21 cellular contexts compared by ENCODE assay signal in genomic region chr10:49486009-49486408, GRCh38.
"Had no signal": no experiment of that assay in that cellular context is flagged by ENCODE, and none has a peak within 500 bp of the region (broad histone marks: within the 10 kb centered on the region; RNA-seq: fewer than 3 reads in every experiment).

No MANE protein-coding gene starts in this region.

- H3K4me3 Mint-ChIP-seq: nephron had no signal

- H3K27ac ChIP-seq: coronary artery, hepatocyte, neutrophil, ovary, right atrium auricular region, sigmoid colon, skin epidermis, tibial artery, upper lobe of left lung, uterus had no signal

- H3K4me3 ChIP-seq: coronary artery, hepatocyte, lung, mucosa of descending colon, ovary, right atrium auricular region, sigmoid colon, skin epidermis, tibial artery, upper lobe of left lung, uterus had no signal

- H3K4me1 ChIP-seq: right atrium auricular region, sigmoid colon, upper lobe of left lung, uterus had no signal

- H2AFZ ChIP-seq: hepatocyte had no signal

- H3K27ac Mint-ChIP-seq: nephron had no signal

- H3K79me2 ChIP-seq: hepatocyte had no signal

- H3K4me2 ChIP-seq: hepatocyte had no signal

- H3K27me3 ChIP-seq: hepatocyte, neutrophil, ovary, right atrium auricular region, sigmoid colon, tibial artery, upper lobe of left lung, uterus had no signal

- H3K36me3 ChIP-seq: ovary, right atrium auricular region, uterus had no signal

- H3K9me3 ChIP-seq: mucosa of descending colon, neutrophil, ovary, right atrium auricular region, sigmoid colon, tibial artery, upper lobe of left lung, uterus had no signal

- ATAC-seq: left colon, left ventricle myocardium superior, mucosa of descending colon had no signal

- DNase-seq: effector CD4-positive, alpha-beta T cell; foreskin melanocyte; head of caudate nucleus; left colon; left ventricle myocardium superior; mesendoderm; mucosa of descending colon; ovary; sigmoid colon; stimulated activated CD4-positive, alpha-beta T cell treated with anti-CD3 and anti-CD28 coated beads, Interleukin-12 subunit alpha, Interleukin-12 subunit beta, amount 100 ng/mL, for 4 hours; stimulated activated naive CD4-positive, alpha-beta T cell treated with Interleukin-2 at 50 U/mL for 16 hours; tibial artery; upper lobe of left lung; uterus had no signal
